In the genomic region with DNA sequence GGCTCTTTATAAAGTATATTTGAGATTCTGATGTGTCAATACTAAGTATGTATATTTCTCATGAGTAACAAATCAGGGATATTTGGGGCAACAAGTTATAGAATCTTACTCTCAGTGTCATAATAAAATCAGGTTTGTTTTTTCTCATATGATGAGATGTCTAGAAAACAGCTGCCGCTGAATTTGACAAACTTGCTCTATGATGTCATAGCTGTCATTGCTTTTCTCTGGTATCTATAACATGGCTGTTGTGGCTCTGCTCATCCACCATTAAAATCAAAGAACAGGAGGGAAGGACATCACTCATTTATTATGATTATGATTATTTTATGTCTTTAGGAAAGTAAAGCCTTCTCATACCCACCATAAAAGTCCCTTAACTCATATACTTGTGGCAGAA, we compare ENCODE assay signal across 8 cellular contexts.
"Had no signal": no experiment of that assay in that cellular context is flagged by ENCODE, and none has a peak within 500 bp of the region (broad histone marks: within the 10 kb centered on the region; RNA-seq: fewer than 3 reads in every experiment).

No MANE protein-coding gene starts in this region.

- H3K4me3 ChIP-seq: GM12878 had no signal

- ATAC-seq: GM12878 had no signal

- FAIRE-seq: G401.6, GM12878, GM12891, GM12892, GM18507, GM19239 had no signal

- DNase-seq: GDM1, GF-D8 had no signal
